In genomic region chr5:73764586-73764985, GRCh38 we compare ENCODE assay signal across 1 cellular context.
TF ChIP-seq lines count a peak whose summit lies in the region.

No MANE protein-coding gene starts in this region.

TF ChIP-seq in HepG2, 621 proteins besides CTCF, POLR2A, EP300 and RAD21 (continued from another document and continues in another):
- TF ChIP-seq DMTF1 (CRISPR knock-in tag; IDR thresholded peaks at IDR 0.05) = no peak
- TF ChIP-seq REST (IDR thresholded peaks at IDR 0.05; ENCODE audit: borderline replicate concordance in 1 of 2, low read depth in 1 of 2, low read length in 2 of 2) = no peak
- TF ChIP-seq ZBTB42 (CRISPR knock-in tag; IDR thresholded peaks at IDR 0.05) = no peak
- TF ChIP-seq ZSCAN9 (CRISPR knock-in tag; IDR thresholded peaks at IDR 0.05; ENCODE audit: borderline replicate concordance) = no peak
- TF ChIP-seq ZFP41 (CRISPR knock-in tag; IDR thresholded peaks at IDR 0.05; ENCODE audit: borderline replicate concordance) = no peak
- TF ChIP-seq ZNF570 (CRISPR knock-in tag; IDR thresholded peaks at IDR 0.05; ENCODE audit: borderline replicate concordance) = no peak
- no peak for TF ChIP-seq GMEB1 (CRISPR knock-in tag; IDR thresholded peaks at IDR 0.05; ENCODE audit: borderline replicate concordance)
- TF ChIP-seq PAXIP1 (CRISPR knock-in tag; conservative IDR thresholded peaks at IDR 0.05) = peak; percentile 70
- TF ChIP-seq SALL1 (CRISPR knock-in tag; IDR thresholded peaks at IDR 0.05) = peak; percentile 54; the same call in 1 of the 2 replicates
- no peak for TF ChIP-seq REPIN1 (CRISPR knock-in tag; IDR thresholded peaks at IDR 0.05; ENCODE audit: borderline replicate concordance, low read depth)
- TF ChIP-seq FOXP4 (CRISPR knock-in tag; IDR thresholded peaks at IDR 0.05) = peak; percentile 82
- TF ChIP-seq ZNF468 (CRISPR knock-in tag; IDR thresholded peaks at IDR 0.05) = no peak
- TF ChIP-seq FOXO1 (CRISPR knock-in tag; IDR thresholded peaks at IDR 0.05) = peak; percentile 80; the same call in 1 of the 2 replicates
- TF ChIP-seq ZFP1 (CRISPR knock-in tag; IDR thresholded peaks at IDR 0.05) = no peak
- no peak for TF ChIP-seq SALL2 (CRISPR knock-in tag; IDR thresholded peaks at IDR 0.05)
- TF ChIP-seq ZNF615 (CRISPR knock-in tag; IDR thresholded peaks at IDR 0.05; ENCODE audit: borderline replicate concordance) = no peak
- no peak for TF ChIP-seq SOX13 (IDR thresholded peaks at IDR 0.05)
- TF ChIP-seq SOX13 (CRISPR knock-in tag; conservative IDR thresholded peaks at IDR 0.05 in 1 of 2, IDR thresholded peaks at IDR 0.05 in 1 of 2) = peak in 1 of 2 experiments; percentile 72; a peak in 1 of 4 replicates
- peak; percentile 97 for TF ChIP-seq ZNF644 (CRISPR knock-in tag; IDR thresholded peaks at IDR 0.05; ENCODE audit: low read depth)
- TF ChIP-seq ZNF367 (CRISPR knock-in tag; IDR thresholded peaks at IDR 0.05; ENCODE audit: borderline replicate concordance) = no peak
- no peak for TF ChIP-seq ZNF207 (IDR thresholded peaks at IDR 0.05; ENCODE audit: borderline replicate concordance)
- peak; percentile 41; the same call in 1 of the 2 replicates for TF ChIP-seq ZKSCAN8 (CRISPR knock-in tag; IDR thresholded peaks at IDR 0.05; ENCODE audit: borderline replicate concordance)
- TF ChIP-seq SPEN (CRISPR knock-in tag; IDR thresholded peaks at IDR 0.05; ENCODE audit: low read depth) = no peak
- no peak for TF ChIP-seq E2F5 (CRISPR knock-in tag; conservative IDR thresholded peaks at IDR 0.05)
- TF ChIP-seq ZNF572 (CRISPR knock-in tag; IDR thresholded peaks at IDR 0.05) = no peak
- no peak for TF ChIP-seq ZNF18 (CRISPR knock-in tag; IDR thresholded peaks at IDR 0.05; ENCODE audit: insufficient replicate concordance)
- TF ChIP-seq ZNF720 (CRISPR knock-in tag; IDR thresholded peaks at IDR 0.05) = no peak
- TF ChIP-seq CEBPG (CRISPR knock-in tag; IDR thresholded peaks at IDR 0.05) = no peak
- TF ChIP-seq ZNF670 (CRISPR knock-in tag; IDR thresholded peaks at IDR 0.05; ENCODE audit: borderline replicate concordance) = no peak
- no peak for TF ChIP-seq ZBTB26 (CRISPR knock-in tag; IDR thresholded peaks at IDR 0.05; ENCODE audit: borderline replicate concordance)
- TF ChIP-seq GPBP1L1 (CRISPR knock-in tag; IDR thresholded peaks at IDR 0.05) = no peak
- TF ChIP-seq DDIT3 (CRISPR knock-in tag; IDR thresholded peaks at IDR 0.05) = no peak
- TF ChIP-seq NFKBIZ (CRISPR knock-in tag; IDR thresholded peaks at IDR 0.05) = no peak
- TF ChIP-seq TBX3 (IDR thresholded peaks at IDR 0.05; ENCODE audit: borderline replicate concordance) = peak; percentile 37; the same call in 1 of the 2 replicates
- TF ChIP-seq MNT (IDR thresholded peaks at IDR 0.05) = no peak
- TF ChIP-seq FOXA1 (IDR thresholded peaks at IDR 0.05) = peak; percentile 91
- TF ChIP-seq FOXA1 (CRISPR knock-in tag; IDR thresholded peaks at IDR 0.05) = peak; percentile 84
- no peak for TF ChIP-seq CHD2 (IDR thresholded peaks at IDR 0.05; ENCODE audit: low read depth, low read length)
- TF ChIP-seq EED (CRISPR knock-in tag; IDR thresholded peaks at IDR 0.05) = no peak
- no peak for TF ChIP-seq ZSCAN12 (CRISPR knock-in tag; IDR thresholded peaks at IDR 0.05)
- no peak for TF ChIP-seq PRMT3 (CRISPR knock-in tag; IDR thresholded peaks at IDR 0.05; ENCODE audit: borderline replicate concordance, low read depth)
- 0 out of 2 replicates have a peak, but pooled peaks have one; percentile 32 for TF ChIP-seq CREM (IDR thresholded peaks at IDR 0.05)
- no peak for TF ChIP-seq CREM (CRISPR knock-in tag; IDR thresholded peaks at IDR 0.05)
